14 cellular contexts compared by ENCODE assay signal in genomic region chr2:53769318-53769945, GRCh38. TPM values are rescaled to one million over a fixed set of nuclear protein-coding genes. Genes with fewer than 3 reads are reported as not detected.
A peak's percentile ranks its signal among the peaks of the same experiment; 100 is the strongest.
DNase-seq lines count a peak whose midpoint lies in the region; ATAC-seq and TF ChIP-seq lines count a peak whose summit lies in the region.
"Had no signal": no experiment of that assay in that cellular context is flagged by ENCODE, and none has a peak within 500 bp of the region (broad histone marks: within the 10 kb centered on the region; RNA-seq: fewer than 3 reads in every experiment).

No MANE protein-coding gene starts in this region.

- no peaks in the 10 kb centered on the region; the same call in 1 of the 2 replicates for H3F3A ChIP-seq in Loucy (ENCODE audit: low read depth)

- no peak overlapping the region for H3K27ac Mint-ChIP-seq in stimulated activated naive CD8-positive, alpha-beta T cell treated with anti-CD3 and anti-CD28 coated beads, Interleukin-15, Interleukin-2, amounts not matched to agents 100 ng/mL and 50 ng/mL, for 24 hours
- H3K27ac Mint-ChIP-seq in activated naive CD8-positive, alpha-beta T cell, result peak overlapping the region; percentile 16

- H2BK5ac ChIP-seq in neuronal stem cell (ENCODE audit: low read length), result no peak overlapping the region

- H3K9me3 ChIP-seq in Loucy (ENCODE audit: insufficient read depth, low read depth, low read length) (no peaks in the 10 kb centered on the region), neuronal stem cell (replicated peaks in 1 of 2; ENCODE audit: control insufficient read depth in 2 of 2, insufficient read depth in 1 of 2, low read depth in 1 of 2, low read length in 2 of 2) (no peaks in the 10 kb centered on the region)
- H3K9me3 ChIP-seq: gastroesophageal sphincter had no signal

- no peak overlapping the region for H2AK5ac ChIP-seq in neuronal stem cell (ENCODE audit: low read depth, low read length)

- H3K36me3 ChIP-seq in Loucy (ENCODE audit: insufficient read depth, low read length) (peaks cover 4% of the 10 kb centered on the region; the same call in 1 of the 2 replicates), neuronal stem cell (replicated peaks in 1 of 2; ENCODE audit: control insufficient read depth in 2 of 2, insufficient read depth in 2 of 2, low read length in 2 of 2) (peaks cover 0 to 38% of the 10 kb centered on the region in 2 donors)

- peaks cover 28% of the 10 kb centered on the region for H3K4me1 ChIP-seq in Loucy (ENCODE audit: insufficient read depth, low read length, poor library complexity, severe bottlenecking)
- H3K4me1 ChIP-seq in neuronal stem cell (ENCODE audit: control insufficient read depth in 2 of 2, insufficient read depth in 1 of 2, low read depth in 1 of 2, low read length in 2 of 2), result peaks cover 0 to 2% of the 10 kb centered on the region in 2 donors

- H2BK15ac ChIP-seq in neuronal stem cell (ENCODE audit: low read length), result no peak overlapping the region

- H3K27me3 Mint-ChIP-seq in stimulated activated naive CD8-positive, alpha-beta T cell treated with anti-CD3 and anti-CD28 coated beads, Interleukin-15, Interleukin-2, amounts not matched to agents 100 ng/mL and 50 ng/mL, for 24 hours, result no peaks in the 10 kb centered on the region
- H3K27me3 Mint-ChIP-seq in activated naive CD8-positive, alpha-beta T cell, result no peaks in the 10 kb centered on the region
- H3K27me3 Mint-ChIP-seq: naive thymus-derived CD4-positive, alpha-beta T cell had no signal

- no peak for ATAC-seq in stimulated activated naive CD8-positive, alpha-beta T cell treated with anti-CD3 and anti-CD28 coated beads, Interleukin-15, Interleukin-2, amounts not matched to agents 100 U/mL and 50 U/mL, for 24 hours
- no peak for ATAC-seq in GM18867 (IDR thresholded peaks at IDR 0.05; ENCODE audit: unreplicated experiment)
- ATAC-seq: gastroesophageal sphincter; naive thymus-derived CD4-positive, alpha-beta T cell had no signal

- no peak overlapping the region for H4K8ac ChIP-seq in neuronal stem cell (ENCODE audit: low read depth, low read length)

- TF ChIP-seq CTCF in Loucy (conservative IDR thresholded peaks at IDR 0.05; ENCODE audit: low read length), result no peak

- in situ Hi-C loops in G401 (cut with HindIII; ENCODE audit: low sequenced_read_pairs), result no loop called here

- H3K4ac ChIP-seq in neuronal stem cell (ENCODE audit: low read length), result no peak overlapping the region

- H2AFZ ChIP-seq in Loucy (ENCODE audit: low read length) (no peak overlapping the region), neuronal stem cell (ENCODE audit: low read length) (no peak overlapping the region)

- H3K18ac ChIP-seq in neuronal stem cell (ENCODE audit: low read length), result no peak overlapping the region

- peak overlapping the region; percentile 78 for H3K9ac ChIP-seq in Loucy (ENCODE audit: low read depth, low read length, poor library complexity, severe bottlenecking)
- H3K9ac ChIP-seq in neuronal stem cell (ENCODE audit: low read depth, low read length, poor library complexity), result no peak overlapping the region

- H3K27me3 ChIP-seq in Loucy (ENCODE audit: insufficient read depth, low read length, poor library complexity, severe bottlenecking), result no peaks in the 10 kb centered on the region
- H3K27me3 ChIP-seq in neuronal stem cell (ENCODE audit: control insufficient read depth in 3 of 3, insufficient read depth in 3 of 3, low read depth in 1 of 3, low read length in 3 of 3), result no peaks in the 10 kb centered on the region
- H3K27me3 ChIP-seq: gastroesophageal sphincter had no signal

- peaks cover 3% of the 10 kb centered on the region for H3K79me1 ChIP-seq in neuronal stem cell (ENCODE audit: low read depth, low read length)

- peaks cover 62% of the 10 kb centered on the region for H3K79me2 ChIP-seq in Loucy (ENCODE audit: insufficient read depth, low read length)

- H3K4me2 ChIP-seq in Loucy (ENCODE audit: low read depth, low read length, poor library complexity, severe bottlenecking), result peak overlapping the region; percentile 93
- H3K4me2 ChIP-seq in neuronal stem cell (ENCODE audit: insufficient read depth, low read length, poor library complexity, severe bottlenecking), result no peak overlapping the region

- no peak overlapping the region for H3K14ac ChIP-seq in neuronal stem cell (ENCODE audit: low read length)

- H3K4me3 Mint-ChIP-seq in stimulated activated naive CD8-positive, alpha-beta T cell treated with anti-CD3 and anti-CD28 coated beads, Interleukin-15, Interleukin-2, amounts not matched to agents 100 ng/mL and 50 ng/mL, for 24 hours, result peak overlapping the region; percentile 94
- H3K4me3 Mint-ChIP-seq in activated naive CD8-positive, alpha-beta T cell, result peak overlapping the region; percentile 96

- peaks cover 8% of the 10 kb centered on the region for H4K20me1 ChIP-seq in Loucy (ENCODE audit: insufficient read depth, low read length, poor library complexity, severe bottlenecking)

- no peak for DNase-seq in stimulated activated naive CD8-positive, alpha-beta T cell treated with anti-CD3 and anti-CD28 coated beads, Interleukin-15, Interleukin-2, amounts not matched to agents 100 U/mL and 50 U/mL, for 24 hours
- DNase-seq in NCI-H1436 (lab: John Stamatoyannopoulos, UW), result no peak
- DNase-seq in G401 (ENCODE audit: low spot score), result no peak
- no peak for DNase-seq in neuronal stem cell (ENCODE audit: low spot score)
- DNase-seq: immature natural killer cell; naive thymus-derived CD4-positive, alpha-beta T cell; NCI-H2107; T-helper 1 cell had no signal

- H3K4me1 Mint-ChIP-seq in stimulated activated naive CD8-positive, alpha-beta T cell treated with anti-CD3 and anti-CD28 coated beads, Interleukin-15, Interleukin-2, amounts not matched to agents 100 ng/mL and 50 ng/mL, for 24 hours (ENCODE audit: low read depth), result peaks cover 48% of the 10 kb centered on the region
- H3K4me1 Mint-ChIP-seq in activated naive CD8-positive, alpha-beta T cell (ENCODE audit: low read depth), result peaks cover 39% of the 10 kb centered on the region

- no peak overlapping the region for H4K91ac ChIP-seq in neuronal stem cell (ENCODE audit: low read depth, low read length, poor library complexity)

- H3K36me3 Mint-ChIP-seq in stimulated activated naive CD8-positive, alpha-beta T cell treated with anti-CD3 and anti-CD28 coated beads, Interleukin-15, Interleukin-2, amounts not matched to agents 100 ng/mL and 50 ng/mL, for 24 hours (ENCODE audit: low read depth), result peaks cover 50% of the 10 kb centered on the region
- H3K36me3 Mint-ChIP-seq in activated naive CD8-positive, alpha-beta T cell, result peaks cover 9% of the 10 kb centered on the region
- H3K36me3 Mint-ChIP-seq: immature natural killer cell had no signal

- peak overlapping the region; percentile 84 for H3K4me3 ChIP-seq in Loucy (ENCODE audit: low read length, poor library complexity, severe bottlenecking)
- peak overlapping the region in 1 of 2 donors; percentile 82 for H3K4me3 ChIP-seq in neuronal stem cell (ENCODE audit: low read length in 2 of 2)
- H3K4me3 ChIP-seq: gastroesophageal sphincter, lung had no signal

- H3K27ac ChIP-seq in neuronal stem cell (replicated peaks; ENCODE audit: low read length), result no peak overlapping the region
- H3K27ac ChIP-seq: gastroesophageal sphincter had no signal

- H3K9me2 ChIP-seq in Loucy (replicated peaks; ENCODE audit: low read depth, low read length), result no peaks in the 10 kb centered on the region

- no peak overlapping the region for H3K23ac ChIP-seq in neuronal stem cell (ENCODE audit: low read depth, low read length, poor library complexity)

- no peaks in the 10 kb centered on the region for H3K9me3 Mint-ChIP-seq in stimulated activated naive CD8-positive, alpha-beta T cell treated with anti-CD3 and anti-CD28 coated beads, Interleukin-15, Interleukin-2, amounts not matched to agents 100 ng/mL and 50 ng/mL, for 24 hours
- no peaks in the 10 kb centered on the region for H3K9me3 Mint-ChIP-seq in activated naive CD8-positive, alpha-beta T cell (ENCODE audit: low read depth)
- H3K9me3 Mint-ChIP-seq: immature natural killer cell had no signal

- WGBS in neuronal stem cell (ENCODE audit: extremely low coverage in 2 of 2, insufficient read length in 2 of 2, insufficient replicate concordance in 1 of 2), 2 donors, result no CpG with 5 or more reads among the region's 15 CpGs

- H2BK12ac ChIP-seq in neuronal stem cell (ENCODE audit: low read length), result no peak overlapping the region

- no peak overlapping the region for H2BK120ac ChIP-seq in neuronal stem cell (ENCODE audit: low read depth, low read length)

RNA-seq across cellular contexts. Expression of gene CHAC2, which starts 1.8 kb away (rescaled TPM):
- total RNA-seq in G401 (2014; rRNA removed; shearing (Covaris generic)), result 12.6 and 15.7 TPM in 2 replicates
- polyA plus RNA-seq in neuronal stem cell (2013, experiment 1 of 2), result 2.6 TPM
- polyA plus RNA-seq in neuronal stem cell (2013, experiment 2 of 2), result 2.4 TPM

RNA-seq across cellular contexts. Expression of gene ASB3, which starts 17.3 kb away (rescaled TPM):
- total RNA-seq in G401 (2014; rRNA removed; shearing (Covaris generic)), result 39.3 and 42.3 TPM in 2 replicates
- polyA plus RNA-seq in neuronal stem cell (2013, experiment 1 of 2), result 25.7 TPM
- 27.5 TPM for polyA plus RNA-seq in neuronal stem cell (2013, experiment 2 of 2)

RNA-seq across cellular contexts. Expression of gene ERLEC1, which starts 17.4 kb away (rescaled TPM):
- 15.2 and 17.3 TPM in 2 replicates for total RNA-seq in G401 (2014; rRNA removed; shearing (Covaris generic))
- polyA plus RNA-seq in neuronal stem cell (2013, experiment 1 of 2), result 33.7 TPM
- 35.2 TPM for polyA plus RNA-seq in neuronal stem cell (2013, experiment 2 of 2)
